8 cellular contexts compared by ENCODE assay signal in genomic region chr2:218568190-218569037, GRCh38. TPM values are rescaled to one million over a fixed set of nuclear protein-coding genes. Genes with fewer than 3 reads are reported as not detected.
DNase-seq lines count a peak whose midpoint lies in the region; ATAC-seq and TF ChIP-seq lines count a peak whose summit lies in the region.

TSS of gene CNOT9 (plus strand) at chr2:218568839. CDS start at chr2:218568955, 116 bp downstream.
TSS of gene USP37 (minus strand) at chr2:218568351. CDS start at chr2:218558653, 9,698 bp downstream.

- peak within 1 kb of the TSS; percentile 84 for H3K4me3 ChIP-seq in ACC112 (ENCODE audit: low read depth, low read length)
- peak within 1 kb of the TSS; percentile 77 to 86 (median 82) for H3K4me3 ChIP-seq in breast epithelium
- H3K4me3 ChIP-seq in iPS-18c (ENCODE audit: insufficient read depth, low read depth, low read length), result peak within 1 kb of the TSS; percentile 95
- H3K4me3 ChIP-seq in skin epidermis, result peak within 1 kb of the TSS; percentile 53 to 91 (median 79)

- ATAC-seq in GM18870 (IDR thresholded peaks at IDR 0.05; ENCODE audit: unreplicated experiment), result peak; percentile 51
- peak; percentile 77 for ATAC-seq in HG03135 (IDR thresholded peaks at IDR 0.05; ENCODE audit: unreplicated experiment)

- H3K36me3 ChIP-seq in ACC112 (ENCODE audit: insufficient read depth, low read length) (peaks cover 7% of the 10 kb centered on the region; the same call in 1 of the 2 replicates), breast epithelium (no peaks in the 10 kb centered on the region)

- H3K9me3 ChIP-seq in breast epithelium (no peaks in the 10 kb centered on the region), iPS-18c (ENCODE audit: control insufficient read depth, insufficient read depth, low read length) (no peaks in the 10 kb centered on the region)

- H3K27ac ChIP-seq in ACC112 (ENCODE audit: low read depth, low read length), result peak within 1 kb of the TSS; percentile 97
- peak within 1 kb of the TSS; percentile 86 for H3K27ac ChIP-seq in VCaP
- peak within 1 kb of the TSS; percentile 96 to 97 for H3K27ac ChIP-seq in breast epithelium
- peak within 1 kb of the TSS; percentile 68 to 98 (median 90) for H3K27ac ChIP-seq in skin epidermis

- DNase-seq in NCI-H2196 treated with DMSO at 0.1 percent for 48 hours (lab: John Stamatoyannopoulos, UW; ENCODE audit: unreplicated experiment), result peak; percentile 99
- DNase-seq in breast epithelium (ENCODE audit: low spot score in 2 of 2), result peak; percentile 98 to 99

- peak; percentile 61 for TF ChIP-seq POLR2A in breast epithelium (IDR thresholded peaks at IDR 0.05)

- H3K4me1 ChIP-seq in ACC112 (ENCODE audit: control insufficient read depth, insufficient read depth, low read length, unreplicated experiment) (peaks cover 38% of the 10 kb centered on the region), breast epithelium (peaks cover 0 to 19% of the 10 kb centered on the region in 2 donors)

- intact Hi-C loops in breast epithelium (cut with DNase I; ENCODE audit: low total_unique reads), result no loop called here

- peaks cover 89% of the 10 kb centered on the region for H3K79me2 ChIP-seq in ACC112 (ENCODE audit: control insufficient read depth, insufficient read depth, low read length, unreplicated experiment)

- peak within 1 kb of the TSS; percentile 93 for H2AFZ ChIP-seq in ACC112 (ENCODE audit: low read length, unreplicated experiment)

- TF ChIP-seq CTCF in VCaP (conservative IDR thresholded peaks at IDR 0.05), result no peak
- TF ChIP-seq CTCF in breast epithelium (IDR thresholded peaks at IDR 0.05), result peak in 2 of 3 donors; percentile 5 to 37

- H3K27me3 ChIP-seq in ACC112 (ENCODE audit: insufficient read depth, low read length), result no peaks in the 10 kb centered on the region
- no peaks in the 10 kb centered on the region for H3K27me3 ChIP-seq in breast epithelium

RNA-seq across cellular contexts. Expression of gene CNOT9, which starts in this region (rescaled TPM):
- total RNA-seq in breast epithelium, result 10 to 100 TPM; 30.6 to 55.6 (median 44.9) TPM

RNA-seq across cellular contexts. Expression of gene USP37, which starts in this region (rescaled TPM):
- 10 to 100 TPM in 2 of 3 donors, 1 to 10 TPM in 1; 6.9 to 24.6 (median 14.4) TPM for total RNA-seq in breast epithelium

Comparison
In these comparisons a context has a peak if more than half of its experiments do, and no peak if none do; other contexts are left out.
1. Peak in every context shown above with its lines: DNase-seq, ATAC-seq, H3K4me3 ChIP-seq and H3K27ac ChIP-seq.